In genomic region chr19:5090780-5091575, GRCh38 we compare ENCODE assay signal across 8 cellular contexts.
DNase-seq lines count a peak whose midpoint lies in the region; ATAC-seq and TF ChIP-seq lines count a peak whose summit lies in the region.

No MANE protein-coding gene starts in this region.

- WGBS in testis, 2 donors: 22% methylated on average over 28 of the region's 29 CpGs; no CpG with 5 or more reads in 1 of the 2 donors

- no peak overlapping the region for H3K4me2 ChIP-seq in OCI-LY7 (ENCODE audit: low read length)

- peaks cover 25% of the 10 kb centered on the region for H3K36me3 Mint-ChIP-seq in stimulated activated memory B cell treated with anti-CD40 and anti-IgM and Interleukin-4, amounts not matched to agents 10 μg/mL and 1 μg/mL and 100 μg/mL, for 72 hours

- H4K20me1 ChIP-seq in OCI-LY7 (ENCODE audit: insufficient read depth, low read length): no peaks in the 10 kb centered on the region

- CTCF ChIA-PET in OCI-LY7 (lab: Charles Lee; ENCODE audit: unreplicated experiment): no interaction called here

- intact Hi-C loops in testis (cut with DNase I; ENCODE audit: low total_unique reads) (no loop called here), OCI-LY7 (cut with micrococcal nuclease; ENCODE audit: unreplicated experiment) (no loop called here)

- no peaks in the 10 kb centered on the region for H3K27me3 Mint-ChIP-seq in stimulated activated memory B cell treated with anti-CD40 and anti-IgM and Interleukin-4, amounts not matched to agents 10 μg/mL and 1 μg/mL and 100 μg/mL, for 72 hours

- H3K4me1 ChIP-seq in testis: peaks cover 31% of the 10 kb centered on the region
- no peaks in the 10 kb centered on the region for H3K4me1 ChIP-seq in OCI-LY7 (ENCODE audit: insufficient read depth, low read length, poor library complexity, severe bottlenecking)

- H3K9me3 Mint-ChIP-seq in stimulated activated memory B cell treated with anti-CD40 and anti-IgM and Interleukin-4, amounts not matched to agents 10 μg/mL and 1 μg/mL and 100 μg/mL, for 72 hours: no peaks in the 10 kb centered on the region

- no peak for ATAC-seq in stimulated activated memory B cell treated with anti-CD40 and anti-IgM and Interleukin-4, amounts not matched to agents 10 μg/mL and 1 μg/mL and 100 μg/mL, for 72 hours
- no peak for ATAC-seq in GM19452 (IDR thresholded peaks at IDR 0.05; ENCODE audit: unreplicated experiment)

- H3K4me3 Mint-ChIP-seq in stimulated activated memory B cell treated with anti-CD40 and anti-IgM and Interleukin-4, amounts not matched to agents 10 μg/mL and 1 μg/mL and 100 μg/mL, for 72 hours: no peak overlapping the region

- H2AFZ ChIP-seq in OCI-LY7 (ENCODE audit: low read length): no peak overlapping the region

- DNase-seq in islet precursor cell: peak; percentile 69
- peak; percentile 74 for DNase-seq in testis
- DNase-seq in activated naive CD4-positive, alpha-beta T cell treated with anti-CD3 and anti-CD28 coated beads, Interleukin-2, amount 50 U/mL, for 16 hours: no peak
- DNase-seq in OCI-LY7 (ENCODE audit: low spot score): no peak

- H3K79me2 ChIP-seq in OCI-LY7 (ENCODE audit: insufficient read depth, low read depth, low read length): no peaks in the 10 kb centered on the region

- H3K27ac Mint-ChIP-seq in stimulated activated memory B cell treated with anti-CD40 and anti-IgM and Interleukin-4, amounts not matched to agents 10 μg/mL and 1 μg/mL and 100 μg/mL, for 72 hours: no peak overlapping the region

- no peak for TF ChIP-seq POLR2A in testis (IDR thresholded peaks at IDR 0.05)

- peak overlapping the region; percentile 5 for H3K27ac ChIP-seq in KOPT-K1 (ENCODE audit: low read depth, low read length, poor library complexity, severe bottlenecking)
- peak overlapping the region; percentile 53 for H3K27ac ChIP-seq in angular gyrus (ENCODE audit: low read depth, low read length)
- peak overlapping the region; percentile 64 to 80 for H3K27ac ChIP-seq in testis
- no peak overlapping the region for H3K27ac ChIP-seq in OCI-LY7 (ENCODE audit: low read depth, low read length, poor library complexity, severe bottlenecking)

- H3K9me2 ChIP-seq in OCI-LY7 (ENCODE audit: insufficient read depth, low read length): no peaks in the 10 kb centered on the region

- no peaks in the 10 kb centered on the region for H3K27me3 ChIP-seq in testis

- POLR2A ChIA-PET in OCI-LY7 (lab: Charles Lee): interaction anchor here (1.0 kb wide), 1 partner anchor 214 kb away, joined by 3 read pairs; no protein-coding TSS in a partner anchor

- BruUV-seq in OCI-LY7 (replicated peaks; lab: Mats Ljungman, UMichigan): no TSS peak

- no peak for TF ChIP-seq CTCF in testis (IDR thresholded peaks at IDR 0.05)
- no peak for TF ChIP-seq CTCF in OCI-LY7 (conservative IDR thresholded peaks at IDR 0.05; ENCODE audit: low read length)

- peaks cover 21% of the 10 kb centered on the region; the same call in 1 of the 2 replicates for H3K36me3 ChIP-seq in KOPT-K1 (ENCODE audit: insufficient read depth, low read length)
- no peaks in the 10 kb centered on the region for H3K36me3 ChIP-seq in testis (ENCODE audit: low read depth, missing control alignments)
- no peaks in the 10 kb centered on the region for H3K36me3 ChIP-seq in OCI-LY7 (ENCODE audit: insufficient read depth, low read length)

- H3K4me3 ChIP-seq in testis: no peak overlapping the region
- H3K4me3 ChIP-seq in OCI-LY7 (ENCODE audit: low read depth, low read length, poor library complexity, severe bottlenecking): no peak overlapping the region

- no peaks in the 10 kb centered on the region for H3K9me3 ChIP-seq in KOPT-K1 (ENCODE audit: insufficient read depth, low read length, poor library complexity, severe bottlenecking)
- H3K9me3 ChIP-seq in testis: no peaks in the 10 kb centered on the region
- no peaks in the 10 kb centered on the region for H3K9me3 ChIP-seq in OCI-LY7 (ENCODE audit: low read length)

- H3K4me1 Mint-ChIP-seq in stimulated activated memory B cell treated with anti-CD40 and anti-IgM and Interleukin-4, amounts not matched to agents 10 μg/mL and 1 μg/mL and 100 μg/mL, for 72 hours: no peaks in the 10 kb centered on the region

Comparison
In these comparisons a context has a peak if more than half of its experiments do, and no peak if none do; other contexts are left out.
1. DNase-seq: peak in islet precursor cell (single experiment) and testis (single experiment); none in activated naive CD4-positive, alpha-beta T cell treated with anti-CD3 and anti-CD28 coated beads, Interleukin-2, amount 50 U/mL, for 16 hours (single experiment) and OCI-LY7 (single experiment).